ENCODE assay signal across 33 cellular contexts in genomic region chr3:53260286-53260785, GRCh38. TPM values are rescaled to one million over a fixed set of nuclear protein-coding genes. Genes with fewer than 3 reads are reported as not detected.
DNase-seq lines count a peak whose midpoint lies in the region; ATAC-seq and TF ChIP-seq lines count a peak whose summit lies in the region.
"Had no signal": no experiment of that assay in that cellular context is flagged by ENCODE, and none has a peak within 500 bp of the region (broad histone marks: within the 10 kb centered on the region; RNA-seq: fewer than 3 reads in every experiment).

No MANE protein-coding gene starts in this region.

- H3K4me1 ChIP-seq in RWPE2 (ENCODE audit: insufficient read depth, poor library complexity, severe bottlenecking) (peaks cover 18% of the 10 kb centered on the region), right atrium auricular region (peaks cover 0 to 27% of the 10 kb centered on the region in 2 donors), parathyroid adenoma (peaks cover 12% of the 10 kb centered on the region)
- H3K4me1 ChIP-seq: Peyer's patch, SJSA1 had no signal

- no peak overlapping the region for H3K27ac Mint-ChIP-seq in activated T-cell treated with anti-CD3 and anti-CD28 coated beads, Interleukin-2, amount 50 U/mL, for 72 hours
- H3K27ac Mint-ChIP-seq: activated CD4-positive, alpha-beta T cell treated with anti-CD3 and anti-CD28 coated beads, Interleukin-2, amount 10 ng/mL, durations not matched to agents 7 days and 5 days; activated naive CD8-positive, alpha-beta T cell treated with anti-CD3 and anti-CD28 coated beads, Interleukin-2, amount 10 ng/mL, durations not matched to agents 7 days and 5 days; activated T-cell treated with anti-CD3 and anti-CD28 coated beads, Interleukin-2, amount 50 U/mL, for 24 hours; CD8-positive, alpha-beta T cell had no signal

- peaks cover 0 to 2% of the 10 kb centered on the region in 2 donors for H3K36me3 Mint-ChIP-seq in activated T-cell treated with anti-CD3 and anti-CD28 coated beads, Interleukin-2, amount 50 U/mL, for 72 hours (ENCODE audit: insufficient read depth in 2 of 2)
- H3K36me3 Mint-ChIP-seq: activated naive CD8-positive, alpha-beta T cell treated with anti-CD3 and anti-CD28 coated beads, Interleukin-2, amount 10 ng/mL, durations not matched to agents 7 days and 5 days; CD8-positive, alpha-beta T cell had no signal

- H3K9me3 ChIP-seq in RWPE2 (ENCODE audit: severe bottlenecking), result no peaks in the 10 kb centered on the region
- no peaks in the 10 kb centered on the region for H3K9me3 ChIP-seq in right atrium auricular region
- H3K9me3 ChIP-seq in parathyroid adenoma (ENCODE audit: control insufficient read depth, low read length), result no peaks in the 10 kb centered on the region
- H3K9me3 ChIP-seq: ascending aorta, BE2C, HAP-1, Peyer's patch, SJSA1, testis, vagina had no signal

- no peak overlapping the region for H3K4me3 Mint-ChIP-seq in activated T-cell treated with anti-CD3 and anti-CD28 coated beads, Interleukin-2, amount 50 U/mL, for 72 hours
- H3K4me3 Mint-ChIP-seq: activated CD4-positive, alpha-beta T cell treated with anti-CD3 and anti-CD28 coated beads, Interleukin-2, amount 10 ng/mL, durations not matched to agents 7 days and 5 days; activated naive CD8-positive, alpha-beta T cell treated with anti-CD3 and anti-CD28 coated beads, Interleukin-2, amount 10 ng/mL, durations not matched to agents 7 days and 5 days; activated T-cell treated with anti-CD3 and anti-CD28 coated beads, Interleukin-2, amount 50 U/mL, for 24 hours; CD8-positive, alpha-beta T cell had no signal

- no peak for TF ChIP-seq CTCF in RWPE2 (IDR thresholded peaks at IDR 0.05; ENCODE audit: poor library complexity, severe bottlenecking)
- TF ChIP-seq CTCF in right atrium auricular region (IDR thresholded peaks at IDR 0.05), result no peak
- TF ChIP-seq CTCF in parathyroid adenoma (IDR thresholded peaks at IDR 0.05), result no peak

- no peak overlapping the region for H3K4me2 ChIP-seq in parathyroid adenoma (ENCODE audit: low read length)

- no peaks in the 10 kb centered on the region for H3K9me3 Mint-ChIP-seq in activated T-cell treated with anti-CD3 and anti-CD28 coated beads, Interleukin-2, amount 50 U/mL, for 72 hours
- H3K9me3 Mint-ChIP-seq: activated CD4-positive, alpha-beta T cell treated with anti-CD3 and anti-CD28 coated beads, Interleukin-2, amount 10 ng/mL, durations not matched to agents 7 days and 5 days; activated naive CD8-positive, alpha-beta T cell treated with anti-CD3 and anti-CD28 coated beads, Interleukin-2, amount 10 ng/mL, durations not matched to agents 7 days and 5 days; activated T-cell treated with anti-CD3 and anti-CD28 coated beads, Interleukin-2, amount 50 U/mL, for 24 hours; CD8-positive, alpha-beta T cell; nephron had no signal

- peak; percentile 6 for DNase-seq in ELF-1 (ENCODE audit: low read depth, low spot score)
- DNase-seq in RWPE2 (ENCODE audit: low spot score), result peak; percentile 47
- no peak for DNase-seq in right atrium auricular region (ENCODE audit: low spot score)
- no peak for DNase-seq in activated T-cell treated with anti-CD3 and anti-CD28 coated beads, Interleukin-2, amount 50 U/mL, for 72 hours
- DNase-seq in stimulated activated CD4-positive, alpha-beta T cell treated with anti-CD3 and anti-CD28 coated beads, Interleukin-12 subunit alpha, Interleukin-12 subunit beta, amount 100 ng/mL, for 4 hours, result no peak
- DNase-seq in NCI-H774 (lab: John Stamatoyannopoulos, UW), result no peak
- DNase-seq in NCI-H1048 (lab: John Stamatoyannopoulos, UW), result no peak
- DNase-seq: ACHN; activated CD4-positive, alpha-beta T cell treated with anti-CD3 and anti-CD28 coated beads, Interleukin-2, amount 10 ng/mL, durations not matched to agents 7 days and 5 days; activated gamma-delta T cell treated with Interleukin-2 at 50 U/mL for 16 hours; activated naive CD8-positive, alpha-beta T cell treated with anti-CD3 and anti-CD28 coated beads, Interleukin-2, amount 10 ng/mL, durations not matched to agents 7 days and 5 days; activated T-cell treated with anti-CD3 and anti-CD28 coated beads, Interleukin-2, amount 50 U/mL, for 24 hours; CD8-positive, alpha-beta T cell; Karpas-422; kidney; NCI-H1436; NCI-H2081 treated with DMSO at 0.1 percent for 48 hours; NCI-H226; NCI-H526 treated with DMSO at 0.1 percent for 48 hours; Peyer's patch; small intestine; stimulated activated naive CD4-positive, alpha-beta T cell treated with Interleukin-2 at 50 U/mL for 16 hours; T1000; testis; WERI-Rb-1 had no signal

- no peak overlapping the region for H3K27ac ChIP-seq in RWPE2 (ENCODE audit: poor library complexity, severe bottlenecking)
- H3K27ac ChIP-seq in right atrium auricular region, result peak overlapping the region; percentile 54 to 72
- no peak overlapping the region for H3K27ac ChIP-seq in parathyroid adenoma
- H3K27ac ChIP-seq: ascending aorta, cardiac muscle cell, Peyer's patch, SJSA1, vagina, WERI-Rb-1 had no signal

- H3K36me3 ChIP-seq in RWPE2 (ENCODE audit: low read depth) (no peaks in the 10 kb centered on the region), right atrium auricular region (no peaks in the 10 kb centered on the region), parathyroid adenoma (ENCODE audit: control insufficient read depth, insufficient read depth, low read length) (no peaks in the 10 kb centered on the region)
- H3K36me3 ChIP-seq: ascending aorta, BE2C, cardiac muscle cell, Peyer's patch, vagina had no signal

- ATAC-seq in RWPE2 (ENCODE audit: low read depth), result no peak
- no peak for ATAC-seq in activated T-cell treated with anti-CD3 and anti-CD28 coated beads, Interleukin-2, amount 50 U/mL, for 72 hours (replicated peaks in 1 of 2)
- ATAC-seq: CD8-positive, alpha-beta T cell had no signal

- no peak overlapping the region for H3K9ac ChIP-seq in parathyroid adenoma

- H3K79me2 ChIP-seq in parathyroid adenoma, result no peaks in the 10 kb centered on the region

- H3K4me3 ChIP-seq in RWPE2 (ENCODE audit: severe bottlenecking) (no peak overlapping the region), right atrium auricular region (no peak overlapping the region), parathyroid adenoma (ENCODE audit: low read depth, low read length) (no peak overlapping the region)
- H3K4me3 ChIP-seq: ascending aorta, cardiac muscle cell, HAP-1, Peyer's patch, SJSA1, testis, vagina had no signal

- H3K27me3 ChIP-seq in RWPE2 (ENCODE audit: insufficient read depth, poor library complexity, severe bottlenecking) (no peaks in the 10 kb centered on the region), right atrium auricular region (no peaks in the 10 kb centered on the region), parathyroid adenoma (ENCODE audit: control insufficient read depth, insufficient read depth, low read length) (no peaks in the 10 kb centered on the region)
- H3K27me3 ChIP-seq: ascending aorta, BE2C, cardiac muscle cell, Peyer's patch, SJSA1, testis, vagina had no signal

- H2AFZ ChIP-seq in parathyroid adenoma, result peak overlapping the region; percentile 36

- no peaks in the 10 kb centered on the region for H3K27me3 Mint-ChIP-seq in activated T-cell treated with anti-CD3 and anti-CD28 coated beads, Interleukin-2, amount 50 U/mL, for 72 hours (ENCODE audit: low read depth)
- H3K27me3 Mint-ChIP-seq: activated T-cell treated with anti-CD3 and anti-CD28 coated beads, Interleukin-2, amount 50 U/mL, for 24 hours had no signal

- H3K4me1 Mint-ChIP-seq in activated T-cell treated with anti-CD3 and anti-CD28 coated beads, Interleukin-2, amount 50 U/mL, for 72 hours (ENCODE audit: low read depth), result no peaks in the 10 kb centered on the region

RNA-seq across cellular contexts. Expression of gene TKT, which starts 4.5 kb away (rescaled TPM):
- 10 to 100 TPM; 48.8 to 62.8 TPM for total RNA-seq in right atrium auricular region
- total RNA-seq in activated T-cell treated with anti-CD3 and anti-CD28 coated beads, Interleukin-2, amount 50 U/mL, for 72 hours, result 100 to 1,000 TPM; 252 to 274 TPM

Comparison
In these comparisons a context has a peak if more than half of its experiments do, and no peak if none do; other contexts are left out.
1. DNase-seq: peak in ELF-1 (single experiment) and RWPE2 (single experiment); none in right atrium auricular region (single experiment), activated T-cell treated with anti-CD3 and anti-CD28 coated beads, Interleukin-2, amount 50 U/mL, for 72 hours (0 of 2), stimulated activated CD4-positive, alpha-beta T cell treated with anti-CD3 and anti-CD28 coated beads, Interleukin-12 subunit alpha, Interleukin-12 subunit beta, amount 100 ng/mL, for 4 hours (single experiment), NCI-H774 (single experiment) and NCI-H1048 (single experiment).
2. H3K27ac ChIP-seq: peak in right atrium auricular region (2 of 2); none in RWPE2 (single experiment) and parathyroid adenoma (single experiment).